Comparison of ENCODE assay signal across 1 cellular context in genomic region chr7:92835140-92835850, GRCh38.
A peak's percentile ranks its signal among the peaks of the same experiment; 100 is the strongest.
TF ChIP-seq lines count a peak whose summit lies in the region.

No MANE protein-coding gene starts in this region.

TF ChIP-seq in K562, 482 proteins besides CTCF, POLR2A, EP300 and RAD21 (continued from another document and continues in another):
- TF ChIP-seq NEUROD1 (IDR thresholded peaks at IDR 0.05; ENCODE audit: borderline replicate concordance, low read depth, low read length, partially characterized antibody) = no peak
- TF ChIP-seq CXXC5 (CRISPR knock-in tag; IDR thresholded peaks at IDR 0.05) = peak; percentile 73; the same call in 1 of the 2 replicates
- peak; percentile 76 for TF ChIP-seq NBN (IDR thresholded peaks at IDR 0.05; ENCODE audit: low read depth)
- TF ChIP-seq POLR2AphosphoS5 (IDR thresholded peaks at IDR 0.05; ENCODE audit: control insufficient read depth, insufficient read depth, low read depth, low read length) = peak; percentile 35; the same call in 1 of the 2 replicates
- no peak for TF ChIP-seq SNRNP70 (optimal IDR thresholded peaks at IDR 0.05; ENCODE audit: low read depth, low read length)
- TF ChIP-seq RNF2 (IDR thresholded peaks at IDR 0.05) = 0 out of 2 replicates have a peak, but pooled peaks have one; percentile 22
- peak; percentile 63 for TF ChIP-seq SUPT5H (IDR thresholded peaks at IDR 0.05)
- TF ChIP-seq ATF1 (CRISPR knock-in tag; IDR thresholded peaks at IDR 0.05) = no peak
- peak; percentile 62; the same call in 1 of the 2 replicates for TF ChIP-seq ATF1 (tag; IDR thresholded peaks at IDR 0.05)
- TF ChIP-seq NONO (IDR thresholded peaks at IDR 0.05; ENCODE audit: low read depth in 2 of 2, low read length in 1 of 2) = no peak
- peak; percentile 54 for TF ChIP-seq SPI1 (IDR thresholded peaks at IDR 0.05; ENCODE audit: borderline replicate concordance, low read depth, low read length)
- no peak for TF ChIP-seq DEAF1 (CRISPR knock-in tag; IDR thresholded peaks at IDR 0.05)
- peak; percentile 78; the same call in 1 of the 2 replicates for TF ChIP-seq EP400 (IDR thresholded peaks at IDR 0.05)
- TF ChIP-seq CREB5 (CRISPR knock-in tag; IDR thresholded peaks at IDR 0.05) = no peak
- TF ChIP-seq KLF13 (tag; IDR thresholded peaks at IDR 0.05; ENCODE audit: borderline replicate concordance, low read depth) = no peak
- TF ChIP-seq SMARCE1 (IDR thresholded peaks at IDR 0.05) = peak; percentile 13; the same call in 1 of the 2 replicates
- TF ChIP-seq MIER1 (IDR thresholded peaks at IDR 0.05; ENCODE audit: low read depth) = peak; percentile 25; the same call in 1 of the 2 replicates
- TF ChIP-seq KDM5B (IDR thresholded peaks at IDR 0.05; ENCODE audit: insufficient replicate concordance, low read depth, low read length) = peak; percentile 58
- peak; percentile 92 to 96; a peak in 3 of 4 replicates for TF ChIP-seq TEAD1 (CRISPR knock-in tag; IDR thresholded peaks at IDR 0.05)
- TF ChIP-seq MCM3 (IDR thresholded peaks at IDR 0.05) = no peak
- no peak for TF ChIP-seq DNMT1 (IDR thresholded peaks at IDR 0.05)
- peak in 2 of 3 experiments; percentile 24 to 55 for TF ChIP-seq YY1 (IDR thresholded peaks at IDR 0.05; ENCODE audit: borderline replicate concordance in 1 of 3, control insufficient read depth in 1 of 3, extremely low read depth in 1 of 3, insufficient read depth in 3 of 3, insufficient read length in 1 of 3, insufficient replicate concordance in 2 of 3, low read depth in 1 of 3, low read length in 2 of 3)
- peak; percentile 47 for TF ChIP-seq TAF1 (IDR thresholded peaks at IDR 0.05; ENCODE audit: control insufficient read depth, extremely low read depth, insufficient read depth, low read length, severe bottlenecking)
- 0 out of 2 replicates have a peak, but pooled peaks have one; percentile 22 for TF ChIP-seq TARDBP (IDR thresholded peaks at IDR 0.05)
- TF ChIP-seq CREB1 (IDR thresholded peaks at IDR 0.05) = 0 out of 2 replicates have a peak, but pooled peaks have one; percentile 9
- no peak for TF ChIP-seq CREB1 (CRISPR knock-in tag; IDR thresholded peaks at IDR 0.05)
- TF ChIP-seq PML (IDR thresholded peaks at IDR 0.05; ENCODE audit: low read length) = peak; percentile 15; the same call in 1 of the 2 replicates
- peak in 1 of 2 experiments; percentile 69 for TF ChIP-seq E2F6 (IDR thresholded peaks at IDR 0.05; ENCODE audit: borderline replicate concordance in 1 of 2, extremely low read depth in 1 of 2, insufficient read depth in 1 of 2, insufficient read length in 1 of 2, low read depth in 1 of 2, low read length in 1 of 2, poor library complexity in 1 of 2, severe bottlenecking in 1 of 2)
- TF ChIP-seq ELF4 (CRISPR knock-in tag; IDR thresholded peaks at IDR 0.05) = peak; percentile 60; the same call in 1 of the 2 replicates
- peak; percentile 75 to 76 for TF ChIP-seq NRF1 (conservative IDR thresholded peaks at IDR 0.05 in 1 of 2, IDR thresholded peaks at IDR 0.05 in 1 of 2)
- no peak for TF ChIP-seq ZNF197 (CRISPR knock-in tag; IDR thresholded peaks at IDR 0.05; ENCODE audit: low read depth)
- TF ChIP-seq ZNF384 (IDR thresholded peaks at IDR 0.05; ENCODE audit: low read depth, low read length) = peak; percentile 75
- peak; percentile 23; the same call in 1 of the 2 replicates for TF ChIP-seq GATAD2B (IDR thresholded peaks at IDR 0.05; ENCODE audit: borderline replicate concordance)
- peak in 1 of 2 experiments; percentile 86; a peak in 2 of 4 replicates for TF ChIP-seq HDAC1 (IDR thresholded peaks at IDR 0.05)
- peak; percentile 33 for TF ChIP-seq CCNT2 (IDR thresholded peaks at IDR 0.05; ENCODE audit: borderline replicate concordance, extremely low read depth, insufficient read length, low read depth, low read length)
- peak; percentile 24; the same call in 1 of the 2 replicates for TF ChIP-seq DPF2 (IDR thresholded peaks at IDR 0.05)
- TF ChIP-seq MYC (IDR thresholded peaks at IDR 0.05; ENCODE audit: low read depth, low read length) = peak; percentile 65
- 0 out of 2 replicates have a peak, but pooled peaks have one; percentile 28 for TF ChIP-seq MYC (CRISPR knock-in tag; IDR thresholded peaks at IDR 0.05; ENCODE audit: borderline replicate concordance, low read depth)
- TF ChIP-seq BRD4 (IDR thresholded peaks at IDR 0.05) = peak; percentile 43; the same call in 1 of the 2 replicates
- TF ChIP-seq TEAD4 (IDR thresholded peaks at IDR 0.05; ENCODE audit: low read length) = peak; percentile 85
- TF ChIP-seq TEAD4 (CRISPR knock-in tag; IDR thresholded peaks at IDR 0.05; ENCODE audit: borderline replicate concordance) = no peak
- no peak; the same call in 1 of the 2 replicates for TF ChIP-seq ETV5 (CRISPR knock-in tag; IDR thresholded peaks at IDR 0.05; ENCODE audit: low read depth)
- TF ChIP-seq SAFB (IDR thresholded peaks at IDR 0.05; ENCODE audit: borderline replicate concordance, low read depth, low read length) = peak; percentile 97
- peak; percentile 60 for TF ChIP-seq ZFX (CRISPR knock-in tag; IDR thresholded peaks at IDR 0.05)
- TF ChIP-seq ZBTB2 (IDR thresholded peaks at IDR 0.05) = peak; percentile 56; the same call in 1 of the 2 replicates
- peak; percentile 67; the same call in 1 of the 2 replicates for TF ChIP-seq TCF7 (IDR thresholded peaks at IDR 0.05; ENCODE audit: borderline replicate concordance)
- peak; percentile 8; the same call in 1 of the 2 replicates for TF ChIP-seq NFIC (IDR thresholded peaks at IDR 0.05)
- TF ChIP-seq FOXK2 (conservative IDR thresholded peaks at IDR 0.05 in 1 of 2, IDR thresholded peaks at IDR 0.05 in 1 of 2; ENCODE audit: low read depth in 2 of 2) = peak; percentile 48 to 71; a peak in 3 of 4 replicates
- TF ChIP-seq TBP (optimal IDR thresholded peaks at IDR 0.05; ENCODE audit: low read depth, low read length) = peak; percentile 37
- peak; percentile 39; the same call in 1 of the 2 replicates for TF ChIP-seq BCOR (IDR thresholded peaks at IDR 0.05)
- peak; percentile 25; the same call in 1 of the 2 replicates for TF ChIP-seq CREB3L1 (IDR thresholded peaks at IDR 0.05; ENCODE audit: borderline replicate concordance, low read depth)
- peak; percentile 65; the same call in 1 of the 2 replicates for TF ChIP-seq TFAP4 (CRISPR knock-in tag; IDR thresholded peaks at IDR 0.05; ENCODE audit: borderline replicate concordance)
- TF ChIP-seq ERF (CRISPR knock-in tag; IDR thresholded peaks at IDR 0.05) = peak; percentile 62; the same call in 1 of the 2 replicates
- 0 out of 2 replicates have a peak, but pooled peaks have one; percentile 53 for TF ChIP-seq SRSF3 (IDR thresholded peaks at IDR 0.05; ENCODE audit: insufficient read depth, low read length)
- TF ChIP-seq ZNF12 (CRISPR knock-in tag; IDR thresholded peaks at IDR 0.05) = 0 out of 2 replicates have a peak, but pooled peaks have one; percentile 30
- TF ChIP-seq VEZF1 (CRISPR knock-in tag; IDR thresholded peaks at IDR 0.05) = peak; percentile 81
- TF ChIP-seq TCF7L2 (IDR thresholded peaks at IDR 0.05; ENCODE audit: low read depth, low read length) = peak; percentile 73; the same call in 1 of the 2 replicates
- TF ChIP-seq PBX2 (CRISPR knock-in tag; IDR thresholded peaks at IDR 0.05; ENCODE audit: low read depth) = no peak
- TF ChIP-seq PBX2 (tag; conservative IDR thresholded peaks at IDR 0.05; ENCODE audit: low read depth) = peak; percentile 32; the same call in 1 of the 2 replicates
- TF ChIP-seq NFRKB (IDR thresholded peaks at IDR 0.05; ENCODE audit: low read depth) = peak; percentile 73; the same call in 1 of the 2 replicates
- TF ChIP-seq SIN3A (IDR thresholded peaks at IDR 0.05; ENCODE audit: borderline replicate concordance in 2 of 2, control insufficient read depth in 1 of 2, low read depth in 2 of 2, low read length in 2 of 2) = peak in 1 of 2 experiments; percentile 55; a peak in 2 of 4 replicates
